ENCODE assay signal across 15 cellular contexts in genomic region chr10:117425908-117426566, GRCh38. TPM values are rescaled to one million over a fixed set of nuclear protein-coding genes. Genes with fewer than 3 reads are reported as not detected.
DNase-seq lines count a peak whose midpoint lies in the region; ATAC-seq lines count a peak whose summit lies in the region.
"Had no signal": no experiment of that assay in that cellular context is flagged by ENCODE, and none has a peak within 500 bp of the region (broad histone marks: within the 10 kb centered on the region; RNA-seq: fewer than 3 reads in every experiment).

No MANE protein-coding gene starts in this region.

- H3K36me3 Mint-ChIP-seq in T-helper 17 cell (ENCODE audit: low read depth), result no peaks in the 10 kb centered on the region
- H3K36me3 Mint-ChIP-seq: activated naive CD4-positive, alpha-beta T cell treated with anti-CD3 and anti-CD28 coated beads, Interleukin-2, amount 50 U/mL, for 24 hours; T-cell had no signal

- H3K27me3 Mint-ChIP-seq in T-helper 17 cell, result peaks cover 11% of the 10 kb centered on the region
- H3K27me3 Mint-ChIP-seq: activated naive CD4-positive, alpha-beta T cell treated with anti-CD3 and anti-CD28 coated beads, Interleukin-2, amount 50 U/mL, for 24 hours had no signal

- H3K9me3 ChIP-seq in T-helper 17 cell (ENCODE audit: control insufficient read depth, low read length, poor library complexity, severe bottlenecking), result no peaks in the 10 kb centered on the region

- DNase-seq in T-helper 17 cell (no peak), NCI-H2227 (lab: John Stamatoyannopoulos, UW; ENCODE audit: unreplicated experiment) (no peak), AML-193 (lab: John Stamatoyannopoulos, UW) (no peak), COR-L47 (lab: John Stamatoyannopoulos, UW) (no peak)
- DNase-seq: activated CD4-positive, alpha-beta T cell treated with anti-CD3 and anti-CD28 coated beads, Interleukin-2, amount 50 U/mL, for 4 hours; EL; mesenchymal stem cell; NCI-H2081; T-cell had no signal

- peak overlapping the region; percentile 34 for H3K27ac Mint-ChIP-seq in T-helper 17 cell
- H3K27ac Mint-ChIP-seq: activated naive CD4-positive, alpha-beta T cell treated with anti-CD3 and anti-CD28 coated beads, Interleukin-2, amount 50 U/mL, for 24 hours; B cell; T-cell had no signal

- ATAC-seq in GM18517 (IDR thresholded peaks at IDR 0.05; ENCODE audit: unreplicated experiment) (peak; percentile 79), GM21390 (IDR thresholded peaks at IDR 0.05; ENCODE audit: unreplicated experiment) (peak; percentile 54), HG02973 (IDR thresholded peaks at IDR 0.05; ENCODE audit: unreplicated experiment) (peak; percentile 72), T-helper 17 cell (no peak), GM21526 (IDR thresholded peaks at IDR 0.05; ENCODE audit: low FRiP score, unreplicated experiment) (no peak)
- ATAC-seq: T-cell had no signal

- H3K4me3 Mint-ChIP-seq in T-helper 17 cell, result no peak overlapping the region
- H3K4me3 Mint-ChIP-seq: activated naive CD4-positive, alpha-beta T cell treated with anti-CD3 and anti-CD28 coated beads, Interleukin-2, amount 50 U/mL, for 24 hours; B cell; T-cell had no signal

- H3K4me1 Mint-ChIP-seq in T-helper 17 cell, result no peaks in the 10 kb centered on the region
- H3K4me1 Mint-ChIP-seq: activated naive CD4-positive, alpha-beta T cell treated with anti-CD3 and anti-CD28 coated beads, Interleukin-2, amount 50 U/mL, for 24 hours; B cell; T-cell had no signal

RNA-seq across cellular contexts. Expression of gene PDZD8, which starts 50.8 kb away (rescaled TPM):
- 10 to 100 TPM; 18.4 to 29.6 TPM for total RNA-seq in T-helper 17 cell

Comparison
In these comparisons a context has a peak if more than half of its experiments do, and no peak if none do; other contexts are left out.
1. ATAC-seq: peak in GM18517 (single experiment), GM21390 (single experiment) and HG02973 (single experiment); none in T-helper 17 cell (single experiment) and GM21526 (single experiment).